ENCODE assay signal across 17 cellular contexts in the genomic region with DNA sequence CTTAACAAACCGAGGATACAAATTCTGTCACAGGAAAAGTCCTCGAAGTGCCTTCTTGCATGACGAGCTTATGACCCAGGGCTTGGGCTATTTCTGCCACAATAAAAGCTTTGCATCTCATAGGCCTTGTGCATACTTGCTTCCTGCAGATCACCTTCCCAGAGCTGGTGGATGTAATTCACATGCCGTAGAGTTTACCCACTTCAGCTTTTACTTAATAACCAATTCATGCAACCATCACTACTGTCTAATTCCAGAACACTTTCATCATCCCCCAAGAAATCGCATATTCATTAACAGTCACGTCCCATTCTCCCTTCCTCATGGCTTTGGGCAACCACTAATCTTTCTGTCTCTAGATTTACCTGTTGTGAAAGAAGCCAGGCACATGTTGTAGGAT. TPM values are rescaled to one million over a fixed set of nuclear protein-coding genes. Genes with fewer than 3 reads are reported as not detected.
A peak's percentile ranks its signal among the peaks of the same experiment; 100 is the strongest.
DNase-seq lines count a peak whose midpoint lies in the region; ATAC-seq and TF ChIP-seq lines count a peak whose summit lies in the region.
"Had no signal": no experiment of that assay in that cellular context is flagged by ENCODE, and none has a peak within 500 bp of the region (broad histone marks: within the 10 kb centered on the region; RNA-seq: fewer than 3 reads in every experiment).

No MANE protein-coding gene starts in this region.

- no peak overlapping the region for H3K4me2 ChIP-seq in mesenchymal stem cell (ENCODE audit: low read length, poor library complexity, severe bottlenecking)

- DNase-seq in natural killer cell treated with Interleukin-12 subunit alpha and Interleukin-12 subunit beta and Interleukin-15 and Interleukin-18, amount 100 ng/mL, for 72 hours (ENCODE audit: low spot score), result peak; percentile 20
- DNase-seq in natural killer cell, result no peak
- DNase-seq in amniotic epithelial cell (ENCODE audit: low read depth), result peak; percentile 81
- DNase-seq in mesenchymal stem cell, result peak; percentile 22
- no peak for DNase-seq in vagina (ENCODE audit: extremely low spot score in 2 of 2)
- DNase-seq in Kasumi-1 (lab: John Stamatoyannopoulos, UW), result no peak
- DNase-seq in activated T-cell treated with anti-CD3 and anti-CD28 coated beads, Interleukin-2, amount 50 U/mL, for 1 hour, result no peak
- DNase-seq in omental fat pad (ENCODE audit: low spot score), result no peak
- DNase-seq: C1 segment of cervical spinal cord, GOT3, Karpas-422, MM.1S, NCI-H187 treated with DMSO at 0.1 percent for 48 hours, NCI-H345, NCI-H526 had no signal

- H3K36me3 Mint-ChIP-seq in natural killer cell treated with Interleukin-12 subunit alpha and Interleukin-12 subunit beta and Interleukin-15 and Interleukin-18, amount 100 ng/mL, for 72 hours, result no peaks in the 10 kb centered on the region
- no peaks in the 10 kb centered on the region for H3K36me3 Mint-ChIP-seq in natural killer cell

- H2AK5ac ChIP-seq in mesenchymal stem cell (ENCODE audit: low read length, severe bottlenecking), result peak overlapping the region; percentile 94

- H2BK5ac ChIP-seq in mesenchymal stem cell (ENCODE audit: low read depth, low read length, poor library complexity, severe bottlenecking), result no peak overlapping the region

- H2AFZ ChIP-seq in mesenchymal stem cell (ENCODE audit: low read depth, low read length), result no peak overlapping the region

- no peak for TF ChIP-seq CTCF in natural killer cell (IDR thresholded peaks at IDR 0.05)
- TF ChIP-seq CTCF in vagina (IDR thresholded peaks at IDR 0.05), result no peak
- TF ChIP-seq CTCF in omental fat pad (IDR thresholded peaks at IDR 0.05), result no peak

- peak overlapping the region; percentile 75 for H3K27ac ChIP-seq in mesenchymal stem cell (ENCODE audit: low read length, poor library complexity, severe bottlenecking)
- H3K27ac ChIP-seq in vagina, result peak overlapping the region; percentile 81

- H2BK12ac ChIP-seq in mesenchymal stem cell (ENCODE audit: low read length in 2 of 2), result peak overlapping the region; percentile 45 to 94

- TF ChIP-seq POLR2A in vagina (IDR thresholded peaks at IDR 0.05), result no peak

- no peak overlapping the region for H2BK120ac ChIP-seq in mesenchymal stem cell (ENCODE audit: low read depth, low read length)

- H3K27me3 ChIP-seq in mesenchymal stem cell (ENCODE audit: control insufficient read depth in 1 of 2, insufficient read depth in 1 of 2, low read length in 2 of 2), result no peaks in the 10 kb centered on the region
- no peaks in the 10 kb centered on the region for H3K27me3 ChIP-seq in vagina

- 91% methylated on average over 6 of the region's 6 CpGs for WGBS in mesenchymal stem cell

- H3K18ac ChIP-seq in mesenchymal stem cell (ENCODE audit: low read depth in 1 of 2, low read length in 2 of 2), result peak overlapping the region; percentile 37 to 55

- no peak overlapping the region for H3K27ac Mint-ChIP-seq in natural killer cell treated with Interleukin-12 subunit alpha and Interleukin-12 subunit beta and Interleukin-15 and Interleukin-18, amount 100 ng/mL, for 72 hours
- H3K27ac Mint-ChIP-seq in natural killer cell, result no peak overlapping the region

- H3K9me3 ChIP-seq in mesenchymal stem cell (ENCODE audit: control insufficient read depth, low read length) (no peaks in the 10 kb centered on the region), vagina (no peaks in the 10 kb centered on the region)

- no peak overlapping the region for H3K9ac ChIP-seq in mesenchymal stem cell (ENCODE audit: low read length)

- H3K9me3 Mint-ChIP-seq in natural killer cell treated with Interleukin-12 subunit alpha and Interleukin-12 subunit beta and Interleukin-15 and Interleukin-18, amount 100 ng/mL, for 72 hours, result no peaks in the 10 kb centered on the region
- no peaks in the 10 kb centered on the region for H3K9me3 Mint-ChIP-seq in natural killer cell

- intact Hi-C loops in natural killer cell (cut with micrococcal nuclease), result no loop called here
- intact Hi-C loops in vagina (cut with DNase I), result no loop called here

- peaks cover 17% of the 10 kb centered on the region for H3K4me1 ChIP-seq in mesenchymal stem cell (ENCODE audit: control insufficient read depth, insufficient read depth, low read depth, low read length)
- H3K4me1 ChIP-seq in vagina, result peaks cover 32% of the 10 kb centered on the region

- no peak overlapping the region for H3K23ac ChIP-seq in mesenchymal stem cell (ENCODE audit: low read length in 2 of 2)

- peaks cover 16 to 58% of the 10 kb centered on the region in 2 experiments for H3K36me3 ChIP-seq in mesenchymal stem cell (ENCODE audit: control insufficient read depth in 1 of 2, insufficient read depth in 2 of 2, low read depth in 1 of 2, low read length in 2 of 2)
- peaks cover 0 to 13% of the 10 kb centered on the region in 2 donors for H3K36me3 ChIP-seq in vagina

- peaks cover 10% of the 10 kb centered on the region for H3K79me1 ChIP-seq in mesenchymal stem cell (replicated peaks; ENCODE audit: low read length, poor library complexity, severe bottlenecking)

- peak overlapping the region in 1 of 2 experiments; percentile 63 for H3K4ac ChIP-seq in mesenchymal stem cell (ENCODE audit: low read depth in 1 of 2, low read length in 2 of 2)

- no peak overlapping the region for H3K4me3 ChIP-seq in mesenchymal stem cell (ENCODE audit: insufficient read depth in 1 of 2, low read depth in 1 of 2, low read length in 2 of 2)
- H3K4me3 ChIP-seq in vagina, result no peak overlapping the region

- no peak overlapping the region for H3K4me3 Mint-ChIP-seq in natural killer cell treated with Interleukin-12 subunit alpha and Interleukin-12 subunit beta and Interleukin-15 and Interleukin-18, amount 100 ng/mL, for 72 hours
- no peak overlapping the region for H3K4me3 Mint-ChIP-seq in natural killer cell

- H3K4me1 Mint-ChIP-seq in natural killer cell treated with Interleukin-12 subunit alpha and Interleukin-12 subunit beta and Interleukin-15 and Interleukin-18, amount 100 ng/mL, for 72 hours (ENCODE audit: low read depth in 2 of 2), result no peaks in the 10 kb centered on the region
- no peaks in the 10 kb centered on the region for H3K4me1 Mint-ChIP-seq in natural killer cell

- no peak overlapping the region for H2BK15ac ChIP-seq in mesenchymal stem cell (ENCODE audit: low read depth, poor library complexity, severe bottlenecking)

- no peak overlapping the region for H3K14ac ChIP-seq in mesenchymal stem cell (ENCODE audit: low read length in 2 of 2)

- H4K8ac ChIP-seq in mesenchymal stem cell (ENCODE audit: low read length), result peak overlapping the region; percentile 31

- peak overlapping the region; percentile 41 for H4K91ac ChIP-seq in mesenchymal stem cell (ENCODE audit: low read length)

- peaks cover 19 to 29% of the 10 kb centered on the region in 2 donors for H3K27me3 Mint-ChIP-seq in natural killer cell treated with Interleukin-12 subunit alpha and Interleukin-12 subunit beta and Interleukin-15 and Interleukin-18, amount 100 ng/mL, for 72 hours
- H3K27me3 Mint-ChIP-seq in natural killer cell (ENCODE audit: low read depth in 2 of 2), result peaks cover 19 to 61% of the 10 kb centered on the region in 2 donors

- no peak for ATAC-seq in natural killer cell treated with Interleukin-12 subunit alpha and Interleukin-12 subunit beta and Interleukin-15 and Interleukin-18, amount 100 ng/mL, for 72 hours
- no peak for ATAC-seq in natural killer cell
- ATAC-seq in omental fat pad (ENCODE audit: low FRiP score), result no peak

RNA-seq across cellular contexts. Expression of gene BDKRB1, which starts 9.0 kb away (rescaled TPM):
- total RNA-seq in natural killer cell treated with Interleukin-12 subunit alpha and Interleukin-12 subunit beta and Interleukin-15 and Interleukin-18, amount 100 ng/mL, for 72 hours, result not detected
- total RNA-seq in natural killer cell (not detected), vagina (2.5 TPM), omental fat pad (10 to 100 TPM in 2 of 4 donors, not detected in 2; 11.8 to 36.5 TPM)
- 18.7 TPM for polyA plus RNA-seq in mesenchymal stem cell (2013, experiment 1 of 2)
- polyA plus RNA-seq in mesenchymal stem cell (2013, experiment 2 of 2), result 18.7 TPM
- total RNA-seq: HT-29 had no signal

RNA-seq across cellular contexts. Expression of gene BDKRB2, which starts 42.4 kb away (rescaled TPM):
- total RNA-seq in natural killer cell treated with Interleukin-12 subunit alpha and Interleukin-12 subunit beta and Interleukin-15 and Interleukin-18, amount 100 ng/mL, for 72 hours, result not detected
- not detected for total RNA-seq in natural killer cell
- polyA plus RNA-seq in mesenchymal stem cell (2013, experiment 1 of 2), result 16.1 TPM
- 16.1 TPM for polyA plus RNA-seq in mesenchymal stem cell (2013, experiment 2 of 2)
- 23.3 TPM for total RNA-seq in vagina
- 10 to 100 TPM in 3 of 4 donors, 1 to 10 TPM in 1; 4.0 to 28.0 (median 12.1) TPM for total RNA-seq in omental fat pad
- total RNA-seq: SK-MEL-5 had no signal

Comparison
In these comparisons a context has a peak if more than half of its experiments do, and no peak if none do; other contexts are left out.
1. DNase-seq: peak in natural killer cell treated with Interleukin-12 subunit alpha and Interleukin-12 subunit beta and Interleukin-15 and Interleukin-18, amount 100 ng/mL, for 72 hours (single experiment), amniotic epithelial cell (single experiment) and mesenchymal stem cell (single experiment); none in natural killer cell (single experiment), vagina (0 of 2), Kasumi-1 (0 of 2), activated T-cell treated with anti-CD3 and anti-CD28 coated beads, Interleukin-2, amount 50 U/mL, for 1 hour (single experiment) and omental fat pad (single experiment).
2. RNA of gene BDKRB2, which starts 42.4 kb away (total RNA-seq): 23.3 TPM in vagina (single experiment) and 4.0 to 28.0 TPM in omental fat pad; not detected in natural killer cell treated with Interleukin-12 subunit alpha and Interleukin-12 subunit beta and Interleukin-15 and Interleukin-18, amount 100 ng/mL, for 72 hours and not detected in natural killer cell; every median in the first group is over 4 times any median in the second.